ENCODE assay signal across 1 cellular context in genomic region chr5:80255752-80256479, GRCh38.
A peak's percentile ranks its signal among the peaks of the same experiment; 100 is the strongest.
TF ChIP-seq lines count a peak whose summit lies in the region.

Gene SERINC5, minus strand, starts transcription at chr5:80256048. Its CDS starts 126 bp downstream, at chr5:80255922.

TF ChIP-seq in HepG2, 621 proteins besides CTCF, POLR2A, EP300 and RAD21 (continued from another document and continues in another):
- TF ChIP-seq ZNF275 (CRISPR knock-in tag; IDR thresholded peaks at IDR 0.05; ENCODE audit: borderline replicate concordance) (no peak), NR1H2 (CRISPR knock-in tag; IDR thresholded peaks at IDR 0.05; ENCODE audit: borderline replicate concordance, low read depth) (0 out of 2 replicates have a peak, but pooled peaks have one; percentile 63), POGK (CRISPR knock-in tag; conservative IDR thresholded peaks at IDR 0.05) (peak; percentile 74), MAFK (conservative IDR thresholded peaks at IDR 0.05 in 1 of 2, IDR thresholded peaks at IDR 0.05 in 1 of 2; ENCODE audit: low read length in 2 of 2) (no peak), ZFP36L1 (CRISPR knock-in tag; IDR thresholded peaks at IDR 0.05) (no peak; the same call in 1 of the 2 replicates), DPF2 (CRISPR knock-in tag; IDR thresholded peaks at IDR 0.05; ENCODE audit: borderline replicate concordance, low read depth) (no peak), ZNF10 (CRISPR knock-in tag; IDR thresholded peaks at IDR 0.05; ENCODE audit: borderline replicate concordance, low read depth) (no peak), CREB1 (IDR thresholded peaks at IDR 0.05) (no peak), CREB1 (CRISPR knock-in tag; IDR thresholded peaks at IDR 0.05) (no peak), HIC2 (CRISPR knock-in tag; IDR thresholded peaks at IDR 0.05; ENCODE audit: low read depth) (no peak), NR2F1 (CRISPR knock-in tag; IDR thresholded peaks at IDR 0.05) (no peak), ZNF605 (CRISPR knock-in tag; IDR thresholded peaks at IDR 0.05) (peak; percentile 60; the same call in 1 of the 2 replicates), ZNF121 (CRISPR knock-in tag; IDR thresholded peaks at IDR 0.05) (peak; percentile 80)
- TF ChIP-seq, protein P1, sequence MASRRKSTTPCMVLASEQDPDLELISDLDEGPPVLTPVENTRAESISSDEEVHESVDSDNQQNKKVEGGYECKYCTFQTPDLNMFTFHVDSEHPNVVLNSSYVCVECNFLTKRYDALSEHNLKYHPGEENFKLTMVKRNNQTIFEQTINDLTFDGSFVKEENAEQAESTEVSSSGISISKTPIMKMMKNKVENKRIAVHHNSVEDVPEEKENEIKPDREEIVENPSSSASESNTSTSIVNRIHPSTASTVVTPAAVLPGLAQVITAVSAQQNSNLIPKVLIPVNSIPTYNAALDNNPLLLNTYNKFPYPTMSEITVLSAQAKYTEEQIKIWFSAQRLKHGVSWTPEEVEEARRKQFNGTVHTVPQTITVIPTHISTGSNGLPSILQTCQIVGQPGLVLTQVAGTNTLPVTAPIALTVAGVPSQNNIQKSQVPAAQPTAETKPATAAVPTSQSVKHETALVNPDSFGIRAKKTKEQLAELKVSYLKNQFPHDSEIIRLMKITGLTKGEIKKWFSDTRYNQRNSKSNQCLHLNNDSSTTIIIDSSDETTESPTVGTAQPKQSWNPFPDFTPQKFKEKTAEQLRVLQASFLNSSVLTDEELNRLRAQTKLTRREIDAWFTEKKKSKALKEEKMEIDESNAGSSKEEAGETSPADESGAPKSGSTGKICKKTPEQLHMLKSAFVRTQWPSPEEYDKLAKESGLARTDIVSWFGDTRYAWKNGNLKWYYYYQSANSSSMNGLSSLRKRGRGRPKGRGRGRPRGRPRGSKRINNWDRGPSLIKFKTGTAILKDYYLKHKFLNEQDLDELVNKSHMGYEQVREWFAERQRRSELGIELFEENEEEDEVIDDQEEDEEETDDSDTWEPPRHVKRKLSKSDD (CRISPR knock-in tag; IDR thresholded peaks at IDR 0.05; ENCODE audit: low read depth), result peak; percentile 66; the same call in 1 of the 2 replicates
- TF ChIP-seq, protein P2, sequence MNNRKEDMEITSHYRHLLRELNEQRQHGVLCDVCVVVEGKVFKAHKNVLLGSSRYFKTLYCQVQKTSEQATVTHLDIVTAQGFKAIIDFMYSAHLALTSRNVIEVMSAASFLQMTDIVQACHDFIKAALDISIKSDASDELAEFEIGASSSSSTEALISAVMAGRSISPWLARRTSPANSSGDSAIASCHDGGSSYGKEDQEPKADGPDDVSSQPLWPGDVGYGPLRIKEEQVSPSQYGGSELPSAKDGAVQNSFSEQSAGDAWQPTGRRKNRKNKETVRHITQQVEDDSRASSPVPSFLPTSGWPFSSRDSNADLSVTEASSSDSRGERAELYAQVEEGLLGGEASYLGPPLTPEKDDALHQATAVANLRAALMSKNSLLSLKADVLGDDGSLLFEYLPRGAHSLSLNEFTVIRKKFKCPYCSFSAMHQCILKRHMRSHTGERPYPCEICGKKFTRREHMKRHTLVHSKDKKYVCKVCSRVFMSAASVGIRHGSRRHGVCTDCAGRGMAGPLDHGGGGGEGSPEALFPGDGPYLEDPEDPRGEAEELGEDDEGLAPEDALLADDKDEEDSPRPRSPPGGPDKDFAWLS (CRISPR knock-in tag; IDR thresholded peaks at IDR 0.05; ENCODE audit: borderline replicate concordance), result no peak
- TF ChIP-seq, protein P3, sequence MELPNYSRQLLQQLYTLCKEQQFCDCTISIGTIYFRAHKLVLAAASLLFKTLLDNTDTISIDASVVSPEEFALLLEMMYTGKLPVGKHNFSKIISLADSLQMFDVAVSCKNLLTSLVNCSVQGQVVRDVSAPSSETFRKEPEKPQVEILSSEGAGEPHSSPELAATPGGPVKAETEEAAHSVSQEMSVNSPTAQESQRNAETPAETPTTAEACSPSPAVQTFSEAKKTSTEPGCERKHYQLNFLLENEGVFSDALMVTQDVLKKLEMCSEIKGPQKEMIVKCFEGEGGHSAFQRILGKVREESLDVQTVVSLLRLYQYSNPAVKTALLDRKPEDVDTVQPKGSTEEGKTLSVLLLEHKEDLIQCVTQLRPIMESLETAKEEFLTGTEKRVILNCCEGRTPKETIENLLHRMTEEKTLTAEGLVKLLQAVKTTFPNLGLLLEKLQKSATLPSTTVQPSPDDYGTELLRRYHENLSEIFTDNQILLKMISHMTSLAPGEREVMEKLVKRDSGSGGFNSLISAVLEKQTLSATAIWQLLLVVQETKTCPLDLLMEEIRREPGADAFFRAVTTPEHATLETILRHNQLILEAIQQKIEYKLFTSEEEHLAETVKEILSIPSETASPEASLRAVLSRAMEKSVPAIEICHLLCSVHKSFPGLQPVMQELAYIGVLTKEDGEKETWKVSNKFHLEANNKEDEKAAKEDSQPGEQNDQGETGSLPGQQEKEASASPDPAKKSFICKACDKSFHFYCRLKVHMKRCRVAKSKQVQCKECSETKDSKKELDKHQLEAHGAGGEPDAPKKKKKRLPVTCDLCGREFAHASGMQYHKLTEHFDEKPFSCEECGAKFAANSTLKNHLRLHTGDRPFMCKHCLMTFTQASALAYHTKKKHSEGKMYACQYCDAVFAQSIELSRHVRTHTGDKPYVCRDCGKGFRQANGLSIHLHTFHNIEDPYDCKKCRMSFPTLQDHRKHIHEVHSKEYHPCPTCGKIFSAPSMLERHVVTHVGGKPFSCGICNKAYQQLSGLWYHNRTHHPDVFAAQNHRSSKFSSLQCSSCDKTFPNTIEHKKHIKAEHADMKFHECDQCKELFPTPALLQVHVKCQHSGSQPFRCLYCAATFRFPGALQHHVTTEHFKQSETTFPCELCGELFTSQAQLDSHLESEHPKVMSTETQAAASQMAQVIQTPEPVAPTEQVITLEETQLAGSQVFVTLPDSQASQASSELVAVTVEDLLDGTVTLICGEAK (IDR thresholded peaks at IDR 0.05), result no peak
- TF ChIP-seq, protein P3 (CRISPR knock-in tag; IDR thresholded peaks at IDR 0.05), result peak; percentile 83; the same call in 1 of the 2 replicates
- TF ChIP-seq, protein P4, sequence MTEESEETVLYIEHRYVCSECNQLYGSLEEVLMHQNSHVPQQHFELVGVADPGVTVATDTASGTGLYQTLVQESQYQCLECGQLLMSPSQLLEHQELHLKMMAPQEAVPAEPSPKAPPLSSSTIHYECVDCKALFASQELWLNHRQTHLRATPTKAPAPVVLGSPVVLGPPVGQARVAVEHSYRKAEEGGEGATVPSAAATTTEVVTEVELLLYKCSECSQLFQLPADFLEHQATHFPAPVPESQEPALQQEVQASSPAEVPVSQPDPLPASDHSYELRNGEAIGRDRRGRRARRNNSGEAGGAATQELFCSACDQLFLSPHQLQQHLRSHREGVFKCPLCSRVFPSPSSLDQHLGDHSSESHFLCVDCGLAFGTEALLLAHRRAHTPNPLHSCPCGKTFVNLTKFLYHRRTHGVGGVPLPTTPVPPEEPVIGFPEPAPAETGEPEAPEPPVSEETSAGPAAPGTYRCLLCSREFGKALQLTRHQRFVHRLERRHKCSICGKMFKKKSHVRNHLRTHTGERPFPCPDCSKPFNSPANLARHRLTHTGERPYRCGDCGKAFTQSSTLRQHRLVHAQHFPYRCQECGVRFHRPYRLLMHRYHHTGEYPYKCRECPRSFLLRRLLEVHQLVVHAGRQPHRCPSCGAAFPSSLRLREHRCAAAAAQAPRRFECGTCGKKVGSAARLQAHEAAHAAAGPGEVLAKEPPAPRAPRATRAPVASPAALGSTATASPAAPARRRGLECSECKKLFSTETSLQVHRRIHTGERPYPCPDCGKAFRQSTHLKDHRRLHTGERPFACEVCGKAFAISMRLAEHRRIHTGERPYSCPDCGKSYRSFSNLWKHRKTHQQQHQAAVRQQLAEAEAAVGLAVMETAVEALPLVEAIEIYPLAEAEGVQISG (CRISPR knock-in tag; IDR thresholded peaks at IDR 0.05), result peak; percentile 58
- TF ChIP-seq, protein P5, sequence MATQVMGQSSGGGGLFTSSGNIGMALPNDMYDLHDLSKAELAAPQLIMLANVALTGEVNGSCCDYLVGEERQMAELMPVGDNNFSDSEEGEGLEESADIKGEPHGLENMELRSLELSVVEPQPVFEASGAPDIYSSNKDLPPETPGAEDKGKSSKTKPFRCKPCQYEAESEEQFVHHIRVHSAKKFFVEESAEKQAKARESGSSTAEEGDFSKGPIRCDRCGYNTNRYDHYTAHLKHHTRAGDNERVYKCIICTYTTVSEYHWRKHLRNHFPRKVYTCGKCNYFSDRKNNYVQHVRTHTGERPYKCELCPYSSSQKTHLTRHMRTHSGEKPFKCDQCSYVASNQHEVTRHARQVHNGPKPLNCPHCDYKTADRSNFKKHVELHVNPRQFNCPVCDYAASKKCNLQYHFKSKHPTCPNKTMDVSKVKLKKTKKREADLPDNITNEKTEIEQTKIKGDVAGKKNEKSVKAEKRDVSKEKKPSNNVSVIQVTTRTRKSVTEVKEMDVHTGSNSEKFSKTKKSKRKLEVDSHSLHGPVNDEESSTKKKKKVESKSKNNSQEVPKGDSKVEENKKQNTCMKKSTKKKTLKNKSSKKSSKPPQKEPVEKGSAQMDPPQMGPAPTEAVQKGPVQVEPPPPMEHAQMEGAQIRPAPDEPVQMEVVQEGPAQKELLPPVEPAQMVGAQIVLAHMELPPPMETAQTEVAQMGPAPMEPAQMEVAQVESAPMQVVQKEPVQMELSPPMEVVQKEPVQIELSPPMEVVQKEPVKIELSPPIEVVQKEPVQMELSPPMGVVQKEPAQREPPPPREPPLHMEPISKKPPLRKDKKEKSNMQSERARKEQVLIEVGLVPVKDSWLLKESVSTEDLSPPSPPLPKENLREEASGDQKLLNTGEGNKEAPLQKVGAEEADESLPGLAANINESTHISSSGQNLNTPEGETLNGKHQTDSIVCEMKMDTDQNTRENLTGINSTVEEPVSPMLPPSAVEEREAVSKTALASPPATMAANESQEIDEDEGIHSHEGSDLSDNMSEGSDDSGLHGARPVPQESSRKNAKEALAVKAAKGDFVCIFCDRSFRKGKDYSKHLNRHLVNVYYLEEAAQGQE (IDR thresholded peaks at IDR 0.05; ENCODE audit: borderline replicate concordance in 1 of 2, low read depth in 1 of 2, low read length in 2 of 2), result peak in 1 of 2 experiments; percentile 52; a peak in 1 of 4 replicates
